Comparison of ENCODE assay signal across 8 cellular contexts in the genomic region with DNA sequence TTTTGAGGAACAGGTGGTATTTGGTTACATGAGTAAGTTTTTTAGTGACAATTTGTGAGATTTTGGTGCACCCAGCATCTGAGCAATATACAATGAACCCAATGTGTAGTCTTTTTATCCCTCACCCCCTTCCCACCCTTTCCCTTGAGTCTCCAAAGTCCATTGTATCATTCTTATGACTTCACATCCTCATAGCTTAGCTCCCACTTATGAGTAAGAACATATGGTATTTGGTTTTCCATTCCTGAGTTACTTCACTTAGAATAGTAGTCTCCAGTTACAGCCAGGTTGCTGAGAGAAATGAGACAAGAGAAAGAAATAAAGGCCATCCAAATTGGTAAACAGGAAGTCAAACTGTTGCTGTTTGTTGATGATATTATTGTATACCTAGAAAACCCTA.
A peak's percentile ranks its signal among the peaks of the same experiment; 100 is the strongest.
DNase-seq lines count a peak whose midpoint lies in the region; ATAC-seq, FAIRE-seq and TF ChIP-seq lines count a peak whose summit lies in the region.
"Not testable (repeated sequence)": the region's sequence is repeated elsewhere in the genome, so short reads cannot be mapped to it uniquely, and the experiment has no call there.

No MANE protein-coding gene starts in this region.

- DNase-seq in A549 (ENCODE audit: low read depth in 1 of 2, low spot score in 1 of 2) = not testable (repeated sequence)
- peak; percentile 12 for DNase-seq in EL
- peak; percentile 32 for DNase-seq in LHCN-M2 (ENCODE audit: low read depth)
- DNase-seq in SK-MEL-5 (ENCODE audit: low read depth, low spot score) = peak; percentile 43
- peak; percentile 3 for DNase-seq in choroid plexus epithelial cell (ENCODE audit: low read depth)
- peak; percentile 6 for DNase-seq in fibroblast of pulmonary artery (ENCODE audit: low read depth)
- DNase-seq in kidney glomerular epithelial cell (lab: John Stamatoyannopoulos, UW) = peak; percentile 42
- peak; percentile 15 for DNase-seq in renal cortical epithelial cell (ENCODE audit: low read depth)

- FAIRE-seq in A549 (lab: Jason Lieb, UNC) = peak; percentile 54

- H3K27ac ChIP-seq in A549 = not testable (repeated sequence)

- not testable (repeated sequence) for TF ChIP-seq CTCF in A549 (IDR thresholded peaks at IDR 0.05); choroid plexus epithelial cell (conservative IDR thresholded peaks at IDR 0.05; ENCODE audit: low read depth, low read length); fibroblast of pulmonary artery (IDR thresholded peaks at IDR 0.05; ENCODE audit: low read length, missing control alignments)

- not testable (repeated sequence) for H3K4me3 ChIP-seq in A549; choroid plexus epithelial cell (ENCODE audit: low read depth, low read length); fibroblast of pulmonary artery (replicated peaks; ENCODE audit: low read depth, low read length)

- POLR2A ChIA-PET in A549 (lab: Yijun Ruan, JAX) = not testable (repeated sequence)

- not testable (repeated sequence) for H3K4me1 ChIP-seq in A549

- CTCF ChIA-PET in A549 (lab: Yijun Ruan, JAX) = interaction anchor here (1.2 kb wide), 1 partner anchor 9 kb away, joined by 3 read pairs; no protein-coding TSS in a partner anchor

- not testable (repeated sequence) for H3K4me2 ChIP-seq in A549

- in situ Hi-C loops in SK-MEL-5 (cut with HindIII; ENCODE audit: low pct_unique_long_range_greater_than_20kb, low sequenced_read_pairs) = not testable (repeated sequence)

- not testable (repeated sequence) for TF ChIP-seq RAD21 in A549 (conservative IDR thresholded peaks at IDR 0.05 in 1 of 2, IDR thresholded peaks at IDR 0.05 in 1 of 2)

- not testable (repeated sequence) for TF ChIP-seq EP300 in A549 (IDR thresholded peaks at IDR 0.05)

- TF ChIP-seq POLR2A in A549 (IDR thresholded peaks at IDR 0.05; ENCODE audit: low read length) = not testable (repeated sequence)

- ATAC-seq in A549 = not testable (repeated sequence)

- not testable (repeated sequence) for H3K9me3 ChIP-seq in A549
